ENCODE assay signal across 8 cellular contexts in genomic region chr2:98757904-98758421, GRCh38. TPM values are rescaled to one million over a fixed set of nuclear protein-coding genes. Genes with fewer than 3 reads are reported as not detected.
DNase-seq lines count a peak whose midpoint lies in the region; ATAC-seq and TF ChIP-seq lines count a peak whose summit lies in the region.

No MANE protein-coding gene starts in this region.

- peak overlapping the region; percentile 34; the same call in 1 of the 2 replicates for H3K9ac ChIP-seq in BLaER1
- no peak overlapping the region for H3K9ac ChIP-seq in SK-N-SH

- H3K4me2 ChIP-seq in BLaER1 (peak overlapping the region; percentile 83), SK-N-SH (peak overlapping the region; percentile 19; the same call in 1 of the 2 replicates)

- DNase-seq in SK-N-SH (no peak), astrocyte of the spinal cord (ENCODE audit: low read depth, low spot score) (peak; percentile 93), kidney epithelial cell (ENCODE audit: low read depth) (peak; percentile 75), iPS-NIHi7 (ENCODE audit: extremely low spot score) (no peak)
- DNase-seq in stimulated activated naive CD8-positive, alpha-beta T cell treated with anti-CD3 and anti-CD28 coated beads, Interleukin-15, Interleukin-2, amounts not matched to agents 100 U/mL and 50 U/mL, for 24 hours = peak; percentile 53

- TF ChIP-seq EP300 in SK-N-SH (IDR thresholded peaks at IDR 0.05; ENCODE audit: borderline replicate concordance in 1 of 2, low read depth in 1 of 2, low read length in 1 of 2) = no peak

- H3K9me3 ChIP-seq in BLaER1 = peaks cover 5% of the 10 kb centered on the region; the same call in 1 of the 2 replicates
- H3K9me3 ChIP-seq in SK-N-SH = no peaks in the 10 kb centered on the region

- H3K4me3 ChIP-seq in BLaER1 (peak overlapping the region; percentile 37; the same call in 1 of the 2 replicates), SK-N-SH (ENCODE audit: low read depth in 2 of 2, low read length in 1 of 2) (no peak overlapping the region), astrocyte of the spinal cord (ENCODE audit: low read depth, low read length) (no peak overlapping the region), kidney epithelial cell (ENCODE audit: low read depth, low read length) (no peak overlapping the region)

- POLR2A ChIA-PET in SK-N-SH (lab: Yijun Ruan, JAX) = no interaction called here

- no peaks in the 10 kb centered on the region for H3F3A ChIP-seq in SK-N-SH (replicated peaks; ENCODE audit: insufficient read depth)

- ATAC-seq in GM19324 (IDR thresholded peaks at IDR 0.05; ENCODE audit: low FRiP score, unreplicated experiment) = peak; percentile 83
- peak; percentile 83 for ATAC-seq in HG03460 (IDR thresholded peaks at IDR 0.05; ENCODE audit: unreplicated experiment)
- peak; percentile 66 for ATAC-seq in stimulated activated naive CD8-positive, alpha-beta T cell treated with anti-CD3 and anti-CD28 coated beads, Interleukin-15, Interleukin-2, amounts not matched to agents 100 U/mL and 50 U/mL, for 24 hours

- H3K36me3 ChIP-seq in BLaER1 (no peaks in the 10 kb centered on the region), SK-N-SH (replicated peaks in 1 of 2; ENCODE audit: control insufficient read depth in 1 of 2, insufficient read depth in 2 of 2, low read length in 1 of 2) (no peaks in the 10 kb centered on the region), kidney epithelial cell (ENCODE audit: control insufficient read depth, insufficient read depth, low read length) (no peaks in the 10 kb centered on the region)

- no peaks in the 10 kb centered on the region for H3K9me2 ChIP-seq in SK-N-SH

- no peak overlapping the region for H2AFZ ChIP-seq in SK-N-SH (ENCODE audit: low read depth)

- no peaks in the 10 kb centered on the region for H3K79me2 ChIP-seq in SK-N-SH (ENCODE audit: insufficient read depth)

- no peak for TF ChIP-seq RAD21 in SK-N-SH (IDR thresholded peaks at IDR 0.05; ENCODE audit: low read length)

- H3K27ac ChIP-seq in BLaER1 (peak overlapping the region; percentile 81), SK-N-SH (ENCODE audit: low read depth in 2 of 2, low read length in 1 of 2) (no peak overlapping the region)

- 68% methylated on average over 9 of the region's 9 CpGs for WGBS in SK-N-SH (ENCODE audit: low lambda C conversion rate)

- H3K27me3 ChIP-seq in BLaER1 = no peaks in the 10 kb centered on the region
- no peaks in the 10 kb centered on the region; the same call in 1 of the 2 replicates for H3K27me3 ChIP-seq in SK-N-SH (ENCODE audit: insufficient read depth)
- H3K27me3 ChIP-seq in kidney epithelial cell (ENCODE audit: control insufficient read depth, insufficient read depth, low read length) = no peaks in the 10 kb centered on the region

- H4K20me1 ChIP-seq in BLaER1 = no peaks in the 10 kb centered on the region
- H4K20me1 ChIP-seq in SK-N-SH (ENCODE audit: insufficient read depth) = no peaks in the 10 kb centered on the region

- H3K4me1 ChIP-seq in BLaER1 (peaks cover 69% of the 10 kb centered on the region), SK-N-SH (ENCODE audit: control insufficient read depth in 1 of 2, insufficient read depth in 2 of 2, low read depth in 1 of 2, low read length in 1 of 2) (peaks cover 0 to 7% of the 10 kb centered on the region in 2 experiments; a peak in 1 of 4 replicates)

- in situ Hi-C loops in astrocyte of the spinal cord (cut with HindIII; ENCODE audit: low sequenced_read_pairs) = no loop called here

- no peak for TF ChIP-seq CTCF in SK-N-SH (IDR thresholded peaks at IDR 0.05)
- TF ChIP-seq CTCF in astrocyte of the spinal cord (IDR thresholded peaks at IDR 0.05; ENCODE audit: low read depth, low read length) = no peak
- TF ChIP-seq CTCF in kidney epithelial cell (IDR thresholded peaks at IDR 0.05; ENCODE audit: insufficient read depth, low read length, poor library complexity, severe bottlenecking) = no peak

- CTCF ChIA-PET in SK-N-SH (lab: Yijun Ruan, JAX) = interaction anchor here (0.8 to 1.0 kb wide), 3 partner anchors 12 to 108 kb away, joined by 3 read pairs; no protein-coding TSS in a partner anchor

TF ChIP-seq in SK-N-SH, 30 proteins besides CTCF, POLR2A, EP300 and RAD21 (continues in another document):
- TF ChIP-seq NFIC (IDR thresholded peaks at IDR 0.05; ENCODE audit: borderline replicate concordance) = peak; percentile 52
- no peak for TF ChIP-seq RFX5 (IDR thresholded peaks at IDR 0.05; ENCODE audit: low read length)
- TF ChIP-seq PBX3 (IDR thresholded peaks at IDR 0.05) = no peak
- TF ChIP-seq NRF1 (IDR thresholded peaks at IDR 0.05; ENCODE audit: low read depth, low read length) = no peak
- no peak for TF ChIP-seq RCOR1 (IDR thresholded peaks at IDR 0.05; ENCODE audit: low read length)
- TF ChIP-seq YY1 (IDR thresholded peaks at IDR 0.05; ENCODE audit: low read depth) = no peak
- no peak for TF ChIP-seq TAF1 (IDR thresholded peaks at IDR 0.05; ENCODE audit: borderline replicate concordance, low read depth, low read length)
- no peak for TF ChIP-seq CHD2 (IDR thresholded peaks at IDR 0.05; ENCODE audit: low read length, partially characterized antibody)
- TF ChIP-seq, protein P1, sequence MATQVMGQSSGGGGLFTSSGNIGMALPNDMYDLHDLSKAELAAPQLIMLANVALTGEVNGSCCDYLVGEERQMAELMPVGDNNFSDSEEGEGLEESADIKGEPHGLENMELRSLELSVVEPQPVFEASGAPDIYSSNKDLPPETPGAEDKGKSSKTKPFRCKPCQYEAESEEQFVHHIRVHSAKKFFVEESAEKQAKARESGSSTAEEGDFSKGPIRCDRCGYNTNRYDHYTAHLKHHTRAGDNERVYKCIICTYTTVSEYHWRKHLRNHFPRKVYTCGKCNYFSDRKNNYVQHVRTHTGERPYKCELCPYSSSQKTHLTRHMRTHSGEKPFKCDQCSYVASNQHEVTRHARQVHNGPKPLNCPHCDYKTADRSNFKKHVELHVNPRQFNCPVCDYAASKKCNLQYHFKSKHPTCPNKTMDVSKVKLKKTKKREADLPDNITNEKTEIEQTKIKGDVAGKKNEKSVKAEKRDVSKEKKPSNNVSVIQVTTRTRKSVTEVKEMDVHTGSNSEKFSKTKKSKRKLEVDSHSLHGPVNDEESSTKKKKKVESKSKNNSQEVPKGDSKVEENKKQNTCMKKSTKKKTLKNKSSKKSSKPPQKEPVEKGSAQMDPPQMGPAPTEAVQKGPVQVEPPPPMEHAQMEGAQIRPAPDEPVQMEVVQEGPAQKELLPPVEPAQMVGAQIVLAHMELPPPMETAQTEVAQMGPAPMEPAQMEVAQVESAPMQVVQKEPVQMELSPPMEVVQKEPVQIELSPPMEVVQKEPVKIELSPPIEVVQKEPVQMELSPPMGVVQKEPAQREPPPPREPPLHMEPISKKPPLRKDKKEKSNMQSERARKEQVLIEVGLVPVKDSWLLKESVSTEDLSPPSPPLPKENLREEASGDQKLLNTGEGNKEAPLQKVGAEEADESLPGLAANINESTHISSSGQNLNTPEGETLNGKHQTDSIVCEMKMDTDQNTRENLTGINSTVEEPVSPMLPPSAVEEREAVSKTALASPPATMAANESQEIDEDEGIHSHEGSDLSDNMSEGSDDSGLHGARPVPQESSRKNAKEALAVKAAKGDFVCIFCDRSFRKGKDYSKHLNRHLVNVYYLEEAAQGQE (IDR thresholded peaks at IDR 0.05; ENCODE audit: low read depth, low read length) = no peak
- peak; percentile 76 for TF ChIP-seq ELF1 (IDR thresholded peaks at IDR 0.05)
- no peak for TF ChIP-seq RXRA (IDR thresholded peaks at IDR 0.05; ENCODE audit: borderline replicate concordance, low read depth)
- peak; percentile 39 for TF ChIP-seq TCF12 (IDR thresholded peaks at IDR 0.05)
- TF ChIP-seq, protein P2, sequence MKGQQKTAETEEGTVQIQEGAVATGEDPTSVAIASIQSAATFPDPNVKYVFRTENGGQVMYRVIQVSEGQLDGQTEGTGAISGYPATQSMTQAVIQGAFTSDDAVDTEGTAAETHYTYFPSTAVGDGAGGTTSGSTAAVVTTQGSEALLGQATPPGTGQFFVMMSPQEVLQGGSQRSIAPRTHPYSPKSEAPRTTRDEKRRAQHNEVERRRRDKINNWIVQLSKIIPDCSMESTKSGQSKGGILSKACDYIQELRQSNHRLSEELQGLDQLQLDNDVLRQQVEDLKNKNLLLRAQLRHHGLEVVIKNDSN (IDR thresholded peaks at IDR 0.05; ENCODE audit: borderline replicate concordance, low read depth) = no peak
- no peak for TF ChIP-seq POLR2AphosphoS5 (IDR thresholded peaks at IDR 0.05; ENCODE audit: low read depth, low read length)
- TF ChIP-seq FOSL2 (IDR thresholded peaks at IDR 0.05; ENCODE audit: borderline replicate concordance, low read depth) = no peak
- TF ChIP-seq TEAD4 (IDR thresholded peaks at IDR 0.05; ENCODE audit: borderline replicate concordance, insufficient read depth) = no peak
- TF ChIP-seq, protein P3, sequence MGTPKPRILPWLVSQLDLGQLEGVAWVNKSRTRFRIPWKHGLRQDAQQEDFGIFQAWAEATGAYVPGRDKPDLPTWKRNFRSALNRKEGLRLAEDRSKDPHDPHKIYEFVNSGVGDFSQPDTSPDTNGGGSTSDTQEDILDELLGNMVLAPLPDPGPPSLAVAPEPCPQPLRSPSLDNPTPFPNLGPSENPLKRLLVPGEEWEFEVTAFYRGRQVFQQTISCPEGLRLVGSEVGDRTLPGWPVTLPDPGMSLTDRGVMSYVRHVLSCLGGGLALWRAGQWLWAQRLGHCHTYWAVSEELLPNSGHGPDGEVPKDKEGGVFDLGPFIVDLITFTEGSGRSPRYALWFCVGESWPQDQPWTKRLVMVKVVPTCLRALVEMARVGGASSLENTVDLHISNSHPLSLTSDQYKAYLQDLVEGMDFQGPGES (IDR thresholded peaks at IDR 0.05; ENCODE audit: low read depth, low read length) = no peak
- no peak for TF ChIP-seq MXI1 (IDR thresholded peaks at IDR 0.05; ENCODE audit: low read depth, low read length)
- no peak for TF ChIP-seq EZH2phosphoT487 (IDR thresholded peaks at IDR 0.05; ENCODE audit: borderline replicate concordance, low read depth)
- TF ChIP-seq MEF2A (IDR thresholded peaks at IDR 0.05; ENCODE audit: borderline replicate concordance, low read depth) = no peak
- no peak for TF ChIP-seq SIN3A (IDR thresholded peaks at IDR 0.05; ENCODE audit: borderline replicate concordance, low read depth, low read length)

RNA-seq across cellular contexts. Expression of gene MGAT4A, which starts 27.0 kb away (rescaled TPM):
- polyA plus RNA-seq in SK-N-SH (2012; rRNA removed) = 0.05 and 0.07 TPM in 2 replicates
- polyA plus RNA-seq in SK-N-SH (2012; cell fraction: cytosol; rRNA removed) = 0.09 and 0.33 TPM in 2 replicates
- 0.13 and 0.37 TPM in 2 replicates for polyA plus RNA-seq in SK-N-SH (2012; cell fraction: nucleus; rRNA removed)
- 3.2 and 5.8 TPM in 2 replicates for total RNA-seq in kidney epithelial cell

Comparison
In these comparisons a context has a peak if more than half of its experiments do, and no peak if none do; other contexts are left out.
1. DNase-seq: peak in astrocyte of the spinal cord (single experiment), kidney epithelial cell (single experiment) and stimulated activated naive CD8-positive, alpha-beta T cell treated with anti-CD3 and anti-CD28 coated beads, Interleukin-15, Interleukin-2, amounts not matched to agents 100 U/mL and 50 U/mL, for 24 hours (single experiment); none in SK-N-SH (single experiment) and iPS-NIHi7 (single experiment).
2. Peak in every context shown above with its lines, with median percentiles within 50 percentile points of each other: ATAC-seq.